8 cellular contexts compared by ENCODE assay signal in the genomic region with DNA sequence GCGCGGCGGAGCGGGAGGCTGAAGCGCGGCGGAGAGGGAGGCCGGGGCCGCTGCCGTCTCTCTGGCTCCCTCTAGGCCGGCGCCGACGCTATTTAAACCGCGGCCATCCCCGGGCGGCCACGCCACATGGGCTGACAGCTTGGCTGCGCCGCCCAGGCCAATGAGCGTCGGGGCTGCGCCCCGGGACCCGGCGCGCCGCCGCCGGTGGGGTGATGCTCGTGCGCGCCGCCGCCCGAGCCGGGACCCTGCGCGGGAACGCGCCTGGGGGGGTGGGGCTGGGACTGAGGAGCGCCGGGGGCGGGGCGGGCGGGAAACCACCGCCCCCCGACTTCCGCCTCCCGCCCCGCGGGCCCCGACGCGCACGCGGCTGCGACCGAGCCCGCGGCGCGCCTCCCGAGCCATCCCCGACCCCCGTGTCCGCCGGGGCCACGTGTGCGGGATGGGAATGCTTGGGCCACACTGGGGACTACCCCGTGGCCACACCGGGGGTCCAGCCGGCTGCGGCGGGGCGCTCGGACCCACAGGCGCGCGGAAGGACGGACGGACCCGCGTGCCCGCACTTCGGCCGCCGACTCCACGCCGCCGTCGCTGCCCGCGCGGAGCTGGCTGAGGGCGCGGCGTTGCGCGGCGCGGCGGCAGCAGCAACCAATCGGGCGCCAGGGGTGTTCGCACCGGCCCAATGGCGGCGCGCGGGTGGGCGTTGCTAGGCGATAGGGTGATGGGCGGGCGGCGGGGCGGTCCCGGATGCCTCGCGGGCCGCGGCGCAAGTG. TPM values are rescaled to one million over a fixed set of nuclear protein-coding genes. Genes with fewer than 3 reads are reported as not detected.
DNase-seq lines count a peak whose midpoint lies in the region; ATAC-seq, FAIRE-seq and TF ChIP-seq lines count a peak whose summit lies in the region.

TSS of gene FASN (minus strand) at position 68 of the 770 bp plus-strand sequence. CDS start 1,791 bp downstream, outside the sequence.

- ATAC-seq in HG02610 (IDR thresholded peaks at IDR 0.05; ENCODE audit: unreplicated experiment) = peak; percentile 69
- ATAC-seq in SK-N-SH treated with all-trans-retinoic acid at 6 μM for 48 hours = peak; percentile 82
- peak; percentile 83 to 85 for ATAC-seq in activated naive CD4-positive, alpha-beta T cell treated with anti-CD3 and anti-CD28 coated beads, Interleukin-2, amount 50 U/mL, for 72 hours
- peak; percentile 83 to 86 (median 84) for ATAC-seq in pancreas

- H3K36me3 Mint-ChIP-seq in activated naive CD4-positive, alpha-beta T cell treated with anti-CD3 and anti-CD28 coated beads, Interleukin-2, amount 50 U/mL, for 72 hours = peaks cover under 1 to 5% of the 10 kb centered on the region in 2 donors

- TF ChIP-seq CTCF in pancreas (IDR thresholded peaks at IDR 0.05) (peak in 2 of 4 donors; percentile 13 to 16), tibial artery (IDR thresholded peaks at IDR 0.05) (peak; percentile 40 to 46)

- H3K4me3 ChIP-seq in pancreas = peak within 1 kb of the TSS; percentile 81 to 84 (median 82)
- H3K4me3 ChIP-seq in tibial artery = peak within 1 kb of the TSS; percentile 65 to 84

- 0 to 1% methylated on average over 58 to 120 of the region's 124 CpGs for WGBS in pancreas, 2 donors

- no peaks in the 10 kb centered on the region for H3K27me3 ChIP-seq in pancreas
- no peaks in the 10 kb centered on the region for H3K27me3 ChIP-seq in tibial artery

- intact Hi-C loops in head of caudate nucleus (cut with DNase I) = loop anchor here (5.0 kb wide), 1 partner anchor 41 kb away; no protein-coding TSS in a partner anchor
- intact Hi-C loops in pancreas (cut with DNase I) = no loop called here
- intact Hi-C loops in tibial artery (cut with DNase I; ENCODE audit: low total_unique reads) = loop anchor here (5.0 kb wide), 2 partner anchors 61 to 1881 kb away; partner anchors contain the start of gene DCXR

- DNase-seq in NCI-H1092 (lab: John Stamatoyannopoulos, UW) (peak; percentile 90), head of caudate nucleus (peak; percentile 80 to 98 (median 96)), pancreas (peak; percentile 92 to 97 (median 95)), tibial artery (peak; percentile 93 to 97)
- DNase-seq in activated naive CD4-positive, alpha-beta T cell treated with anti-CD3 and anti-CD28 coated beads, Interleukin-2, amount 50 U/mL, for 72 hours (ENCODE audit: low spot score in 2 of 2) = peak; percentile 95 to 96

- no peaks in the 10 kb centered on the region for H3K9me3 Mint-ChIP-seq in activated naive CD4-positive, alpha-beta T cell treated with anti-CD3 and anti-CD28 coated beads, Interleukin-2, amount 50 U/mL, for 72 hours

- TF ChIP-seq POLR2A in GM10847 (IDR thresholded peaks at IDR 0.05; ENCODE audit: extremely low read depth, insufficient read length) = peak; percentile 96

- peak within 1 kb of the TSS; percentile 86 to 94 (median 90) for H3K27ac ChIP-seq in pancreas
- peak within 1 kb of the TSS; percentile 87 to 98 for H3K27ac ChIP-seq in tibial artery

- H3K36me3 ChIP-seq in pancreas (peaks cover 1 to 6% (median 2%) of the 10 kb centered on the region in 3 donors), tibial artery (peaks cover 19 to 30% (median 27%) of the 10 kb centered on the region in 3 donors)

- H3K9me3 ChIP-seq in pancreas = no peaks in the 10 kb centered on the region
- H3K9me3 ChIP-seq in tibial artery = no peaks in the 10 kb centered on the region

- FAIRE-seq in pancreas (lab: Jason Lieb, UNC) = no peak

- H3K4me1 ChIP-seq in pancreas (peaks cover 9 to 23% (median 10%) of the 10 kb centered on the region in 3 donors), tibial artery (peaks cover 0 to 56% (median 29%) of the 10 kb centered on the region in 4 donors)

- H3K27ac Mint-ChIP-seq in activated naive CD4-positive, alpha-beta T cell treated with anti-CD3 and anti-CD28 coated beads, Interleukin-2, amount 50 U/mL, for 72 hours = peak within 1 kb of the TSS; percentile 60 to 89

TF ChIP-seq in SK-N-SH treated with all-trans-retinoic acid at 6 μM for 48 hours, 23 proteins besides CTCF, POLR2A, EP300 and RAD21:
- TF ChIP-seq ISL1 (CRISPR knock-in tag; IDR thresholded peaks at IDR 0.05) (no peak), TOX (CRISPR knock-in tag; IDR thresholded peaks at IDR 0.05; ENCODE audit: borderline replicate concordance) (no peak), ZC3H10 (CRISPR knock-in tag; IDR thresholded peaks at IDR 0.05) (0 out of 2 replicates have a peak, but pooled peaks have one; percentile 37), GLIS3 (CRISPR knock-in tag; IDR thresholded peaks at IDR 0.05) (no peak), RARB (CRISPR knock-in tag; IDR thresholded peaks at IDR 0.05) (no peak), ZNF70 (CRISPR knock-in tag; IDR thresholded peaks at IDR 0.05) (peak; percentile 46; the same call in 1 of the 2 replicates), CSDC2 (CRISPR knock-in tag; IDR thresholded peaks at IDR 0.05) (peak; percentile 88; the same call in 1 of the 2 replicates), ZNF565 (CRISPR knock-in tag; conservative IDR thresholded peaks at IDR 0.05; ENCODE audit: low read depth) (0 out of 2 replicates have a peak, but pooled peaks have one; percentile 42), TSHZ2 (CRISPR knock-in tag; IDR thresholded peaks at IDR 0.05) (peak; percentile 86), PPARA (CRISPR knock-in tag; IDR thresholded peaks at IDR 0.05; ENCODE audit: borderline replicate concordance) (peak; percentile 74; the same call in 1 of the 2 replicates), ZFP3 (CRISPR knock-in tag; IDR thresholded peaks at IDR 0.05) (0 out of 2 replicates have a peak, but pooled peaks have one; percentile 34), ZFP30 (CRISPR knock-in tag; IDR thresholded peaks at IDR 0.05) (no peak)

RNA-seq across cellular contexts. Expression of gene FASN, which starts in this region (rescaled TPM):
- 100 to 1,000 TPM in 1 of 2 donors, 10 to 100 TPM in 1; 82.6 to 171 TPM for total RNA-seq in activated naive CD4-positive, alpha-beta T cell treated with anti-CD3 and anti-CD28 coated beads, Interleukin-2, amount 50 U/mL, for 72 hours
- total RNA-seq in pancreas = 10 to 100 TPM; 12.4 to 69.4 (median 31.5) TPM
- polyA plus RNA-seq in pancreas = 10 to 100 TPM; 31.8 to 50.2 TPM

Comparison
In these comparisons a context has a peak if more than half of its experiments do, and no peak if none do; other contexts are left out.
1. Peak in every context shown above with its lines: DNase-seq, ATAC-seq, H3K4me3 ChIP-seq and H3K27ac ChIP-seq.
2. intact Hi-C loops: an anchor here in head of caudate nucleus (5.0 kb wide) and tibial artery (5.0 kb wide); none called in pancreas.